ENCODE assay signal across 17 cellular contexts in genomic region chr1:200429221-200429751, GRCh38. TPM values are rescaled to one million over a fixed set of nuclear protein-coding genes. Genes with fewer than 3 reads are reported as not detected.
DNase-seq lines count a peak whose midpoint lies in the region; ATAC-seq, FAIRE-seq and TF ChIP-seq lines count a peak whose summit lies in the region.
"Had no signal": no experiment of that assay in that cellular context is flagged by ENCODE, and none has a peak within 500 bp of the region (broad histone marks: within the 10 kb centered on the region; RNA-seq: fewer than 3 reads in every experiment).

No MANE protein-coding gene starts in this region.

- FAIRE-seq in K562 (lab: Jason Lieb, UNC) = peak; percentile 65
- FAIRE-seq: bronchial epithelial cell, endothelial cell of umbilical vein had no signal

- H3K79me2 ChIP-seq in K562 (ENCODE audit: control insufficient read depth, insufficient read depth, low read length) (no peaks in the 10 kb centered on the region), osteoblast (ENCODE audit: insufficient read depth, low read length) (no peaks in the 10 kb centered on the region)

- DNase-seq in Daoy (ENCODE audit: low read depth) (peak; percentile 76), MG63 (peak; percentile 66), K562 (ENCODE audit: extremely low read depth in 1 of 4, low spot score in 3 of 4) (peak in 1 of 4 experiments; percentile 55), osteoblast (ENCODE audit: insufficient read length, low spot score, missing footprints) (no peak), NCI-H1930 (lab: John Stamatoyannopoulos, UW) (no peak), AML-193 (lab: John Stamatoyannopoulos, UW) (no peak)
- DNase-seq: activated CD4-positive, alpha-beta T cell treated with anti-CD3 and anti-CD28 coated beads, Interleukin-2, amount 50 U/mL, for 1 hour; hypothalamus; left ventricle myocardium superior; NCI-H1048; NCI-H446; Peyer's patch; substantia nigra had no signal

- intact Hi-C loops in K562 (cut with micrococcal nuclease) = no loop called here

- no peak for TF ChIP-seq EP300 in K562 (IDR thresholded peaks at IDR 0.05; ENCODE audit: low read length)

- H3K9me1 ChIP-seq in K562 (ENCODE audit: control insufficient read depth, insufficient read depth, low read length) = no peaks in the 10 kb centered on the region

- H3K27me3 ChIP-seq in MG63 (no peaks in the 10 kb centered on the region), K562 (ENCODE audit: control insufficient read depth in 2 of 2, insufficient read depth in 2 of 2, low read length in 2 of 2) (peaks cover under 1 to 5% of the 10 kb centered on the region in 2 experiments; a peak in 2 of 5 replicates), osteoblast (ENCODE audit: insufficient read depth, low read length) (no peaks in the 10 kb centered on the region)
- H3K27me3 ChIP-seq: Peyer's patch had no signal

- TF ChIP-seq CTCF in K562 (IDR thresholded peaks at IDR 0.05 in 2 of 3, conservative IDR thresholded peaks at IDR 0.05 in 1 of 3; ENCODE audit: insufficient read depth in 2 of 3, low read depth in 1 of 3, low read length in 3 of 3) (no peak), osteoblast (IDR thresholded peaks at IDR 0.05; ENCODE audit: extremely low read depth, low read depth, low read length) (no peak)

- peak; percentile 63 for ATAC-seq in K562
- ATAC-seq in HG03354 (IDR thresholded peaks at IDR 0.05; ENCODE audit: poor library complexity, severe bottlenecking, unreplicated experiment) = no peak
- no peak for ATAC-seq in GM18873 (IDR thresholded peaks at IDR 0.05; ENCODE audit: low FRiP score, unreplicated experiment)
- ATAC-seq: left ventricle myocardium superior had no signal

- H3K36me3 ChIP-seq in MG63 = no peaks in the 10 kb centered on the region
- no peaks in the 10 kb centered on the region for H3K36me3 ChIP-seq in K562 (ENCODE audit: control insufficient read depth, insufficient read depth, low read length)
- H3K36me3 ChIP-seq in osteoblast (ENCODE audit: insufficient read depth, low read length) = no peaks in the 10 kb centered on the region
- H3K36me3 ChIP-seq: Peyer's patch had no signal

- H3K4me3 ChIP-seq in MG63 (no peak overlapping the region), K562 (no peak overlapping the region), osteoblast (ENCODE audit: insufficient read depth, low read length) (no peak overlapping the region)
- H3K4me3 ChIP-seq: Peyer's patch had no signal

- H4K20me1 ChIP-seq in K562 (replicated peaks; ENCODE audit: control insufficient read depth, insufficient read depth, low read length) (no peaks in the 10 kb centered on the region), osteoblast (ENCODE audit: insufficient read depth, low read length) (no peaks in the 10 kb centered on the region)

- 17% methylated on average over 2 of the region's 2 CpGs for WGBS in K562 (ENCODE audit: insufficient coverage, low coverage, missing lambda C conversion rate)

- H3K27ac ChIP-seq in K562 (ENCODE audit: extremely low read depth, low read depth, low read length) (no peak overlapping the region), osteoblast (ENCODE audit: low read depth, low read length) (peak overlapping the region; percentile 94)
- H3K27ac ChIP-seq: Peyer's patch had no signal

- H3K4me1 ChIP-seq in K562 (replicated peaks in 1 of 2; ENCODE audit: control insufficient read depth in 2 of 2, insufficient read depth in 2 of 2, low read length in 2 of 2) = peaks cover 0 to 3% of the 10 kb centered on the region in 2 experiments; a peak in 1 of 5 replicates
- peaks cover 28% of the 10 kb centered on the region for H3K4me1 ChIP-seq in osteoblast (ENCODE audit: insufficient read depth, low read length)
- H3K4me1 ChIP-seq: Peyer's patch had no signal

- in situ Hi-C loops in K562 (cut with MboI) = no loop called here

- no peak for TF ChIP-seq RAD21 in K562 (CRISPR knock-in tag; conservative IDR thresholded peaks at IDR 0.05 in 1 of 2, IDR thresholded peaks at IDR 0.05 in 1 of 2)

- no peak for TF ChIP-seq POLR2A in K562 (conservative IDR thresholded peaks at IDR 0.05)

- no peak overlapping the region for H3K4me2 ChIP-seq in K562 (ENCODE audit: insufficient read depth, low read length)
- peak overlapping the region; percentile 48 for H3K4me2 ChIP-seq in osteoblast (ENCODE audit: insufficient read depth, low read length)

- no peak overlapping the region for H2AFZ ChIP-seq in K562 (ENCODE audit: low read depth, low read length)
- no peak overlapping the region for H2AFZ ChIP-seq in osteoblast (ENCODE audit: low read length)

- no peak overlapping the region for H3K9ac ChIP-seq in K562 (ENCODE audit: insufficient read depth in 1 of 2, low read depth in 2 of 2, low read length in 2 of 2)

- no TSS peak for BruUV-seq in K562 (replicated peaks; lab: Mats Ljungman, UMichigan)

- H3K9me3 ChIP-seq in MG63 (no peaks in the 10 kb centered on the region), K562 (replicated peaks; ENCODE audit: control insufficient read depth, insufficient read depth, low read depth, low read length) (no peaks in the 10 kb centered on the region; the same call in 1 of the 2 replicates), osteoblast (ENCODE audit: low read depth, low read length) (no peaks in the 10 kb centered on the region)
- H3K9me3 ChIP-seq: Peyer's patch had no signal

- CTCF ChIA-PET in K562 (lab: Yijun Ruan, JAX; ENCODE audit: low intra/inter-chr PET ratio) = no interaction called here

- POLR2A ChIA-PET in K562 (lab: Yijun Ruan, JAX) = no interaction called here

TF ChIP-seq in K562, 482 proteins besides CTCF, POLR2A, EP300 and RAD21 (continues in another document):
- TF ChIP-seq KDM5B (IDR thresholded peaks at IDR 0.05; ENCODE audit: insufficient replicate concordance, low read depth, low read length) (no peak), TRIM24 (IDR thresholded peaks at IDR 0.05) (peak in 1 of 2 experiments; percentile 73; a peak in 1 of 4 replicates), ZBTB7A (IDR thresholded peaks at IDR 0.05; ENCODE audit: borderline replicate concordance, control insufficient read depth, low read depth, low read length) (no peak), SREBF2 (CRISPR knock-in tag; IDR thresholded peaks at IDR 0.05) (no peak), MBD2 (IDR thresholded peaks at IDR 0.05; ENCODE audit: borderline replicate concordance, low read depth) (no peak), BRF2 (IDR thresholded peaks at IDR 0.05; ENCODE audit: borderline replicate concordance, insufficient read depth, insufficient read length) (no peak), ETS1 (conservative IDR thresholded peaks at IDR 0.05; ENCODE audit: control insufficient read depth, low read depth, low read length) (no peak), HDAC6 (IDR thresholded peaks at IDR 0.05; ENCODE audit: low read depth, low read length) (no peak), TCF7 (IDR thresholded peaks at IDR 0.05; ENCODE audit: borderline replicate concordance) (no peak), ARID2 (IDR thresholded peaks at IDR 0.05) (no peak)

RNA-seq across cellular contexts. Expression of gene ZNF281, which starts 19.4 kb away (rescaled TPM):
- total RNA-seq in Daoy (2014; rRNA removed; shearing (Covaris generic)) = 11.8 and 14.3 TPM in 2 replicates
- 10.4 and 10.7 TPM in 2 replicates for total RNA-seq in MG63 (2014; rRNA removed; shearing (Covaris generic); ENCODE audit: low replicate concordance)
- 10.0 and 29.7 TPM in 2 replicates for total RNA-seq in K562 (2011; cell fraction: chromatin; rRNA removed; ENCODE audit: low replicate concordance)
- 6.0 and 8.4 TPM in 2 replicates for total RNA-seq in K562 (2011; cell fraction: nucleolus; rRNA removed)
- total RNA-seq in K562 (2011; cell fraction: nucleoplasm; rRNA removed) = 13.1 and 14.9 TPM in 2 replicates
- total RNA-seq in K562 (2014; rRNA removed) (16.5 and 21.5 TPM in 2 replicates), K562 (2014; rRNA removed; fragmentation: Illumina TruSeq; extraction: Trizol) (21.2 and 22.5 TPM in 2 replicates), K562 (2015; rRNA removed; fragmentation: Illumina TruSeq; extraction: Trizol) (24.3 and 24.9 TPM in 2 replicates), K562 (2021) (21.0 and 22.7 TPM in 2 replicates), osteoblast (37.7 and 45.6 TPM in 2 replicates)
- polyA plus RNA-seq in K562 (2011; rRNA removed) (11.5 and 13.4 TPM in 2 replicates), K562 (2014; fragmentation: Illumina TruSeq; extraction: Trizol) (18.3 and 20.2 TPM in 2 replicates), K562 (2014; fragmentation: Nextera tagmentation; extraction: Ambion mirVana) (10 to 100 TPM in 1 of 2 experiments, 1 to 10 TPM in 1; 9.6 to 12.8 TPM), K562 (2014; rRNA removed) (11.3 and 12.0 TPM in 2 replicates)
- polyA plus RNA-seq in K562 (2011; cell fraction: cytosol; rRNA removed) = 3.6 and 5.6 TPM in 2 replicates
- polyA plus RNA-seq in K562 (2011; cell fraction: nucleus; rRNA removed) = 9.8 and 10.1 TPM in 2 replicates
- polyA plus RNA-seq in K562 (2012) = 10.6 and 11.8 TPM in 2 replicates
- 23.6 and 26.4 TPM in 2 replicates for polyA minus RNA-seq in K562 (2011; rRNA and poly(A)+ RNA removed)
- 11.1 and 11.2 TPM in 2 replicates for polyA minus RNA-seq in K562 (2011; cell fraction: cytosol; rRNA and poly(A)+ RNA removed)
- polyA minus RNA-seq in K562 (2011; cell fraction: nucleus; rRNA and poly(A)+ RNA removed) = 9.3 and 18.7 TPM in 2 replicates

Comparison
In these comparisons a context has a peak if more than half of its experiments do, and no peak if none do; other contexts are left out.
1. DNase-seq: peak in Daoy (single experiment) and MG63 (single experiment); none in osteoblast (single experiment), NCI-H1930 (0 of 2) and AML-193 (0 of 2).